ENCODE assay signal across 8 cellular contexts in genomic region chr14:39433452-39433813, GRCh38. TPM values are rescaled to one million over a fixed set of nuclear protein-coding genes. Genes with fewer than 3 reads are reported as not detected.
DNase-seq lines count a peak whose midpoint lies in the region; ATAC-seq, FAIRE-seq and TF ChIP-seq lines count a peak whose summit lies in the region.

No MANE protein-coding gene starts in this region.

- no peak for DNase-seq in HL-60 (ENCODE audit: low read depth in 1 of 2, low spot score in 1 of 2)
- DNase-seq in WTC11 (ENCODE audit: low spot score): no peak
- no peak for DNase-seq in glutamatergic neuron
- DNase-seq in D721Med (ENCODE audit: insufficient read length, low spot score): no peak
- DNase-seq in LoVo (ENCODE audit: low spot score): no peak
- no peak for DNase-seq in HPDE6-E6E7 (ENCODE audit: extremely low spot score)

- peaks cover 19 to 25% (median 25%) of the 10 kb centered on the region in 3 donors for H3K4me1 ChIP-seq in skeletal muscle tissue (ENCODE audit: control insufficient read depth in 3 of 3, insufficient read depth in 3 of 3, low read length in 3 of 3)

- CTCF ChIA-PET in WTC11 (lab: Charles Lee): interaction anchor here (0.6 to 1.3 kb wide), 7 partner anchors 13 to 1220 kb away, joined by 3 to 4 read pairs (median 3); partner anchors contain the start of gene SEC23A

- no peaks in the 10 kb centered on the region for H3K27me3 ChIP-seq in HL-60 (ENCODE audit: insufficient read depth, poor library complexity, severe bottlenecking)
- H3K27me3 ChIP-seq in skeletal muscle tissue (ENCODE audit: control insufficient read depth in 3 of 3, insufficient read depth in 3 of 3, low read length in 3 of 3): no peaks in the 10 kb centered on the region

- no peaks in the 10 kb centered on the region for H3K36me3 ChIP-seq in skeletal muscle tissue (ENCODE audit: control insufficient read depth in 3 of 3, insufficient read depth in 3 of 3, low read length in 3 of 3)

- H3K4me3 Mint-ChIP-seq in WTC11: peak overlapping the region; percentile 86
- peak overlapping the region; percentile 89 for H3K4me3 Mint-ChIP-seq in glutamatergic neuron (ENCODE audit: unreplicated experiment)

- POLR2A ChIA-PET in WTC11 (lab: Charles Lee): interaction anchor here (2.1 kb wide), 2 partner anchors 167 to 331 kb away, joined by 5 to 9 read pairs; no protein-coding TSS in a partner anchor

- H3K9me3 Mint-ChIP-seq in WTC11: no peaks in the 10 kb centered on the region
- H3K9me3 Mint-ChIP-seq in glutamatergic neuron (ENCODE audit: unreplicated experiment): peaks cover 11% of the 10 kb centered on the region

- no peaks in the 10 kb centered on the region for H3K9me3 ChIP-seq in skeletal muscle tissue (ENCODE audit: control insufficient read depth in 3 of 3, low read length in 3 of 3)

- H3K27ac Mint-ChIP-seq in WTC11 (peak overlapping the region; percentile 99), glutamatergic neuron (ENCODE audit: unreplicated experiment) (no peak overlapping the region)

- peak overlapping the region; percentile 85 to 90 (median 88) for H3K9ac ChIP-seq in skeletal muscle tissue (ENCODE audit: low read depth in 1 of 3, low read length in 3 of 3)

- H3K27ac ChIP-seq in HL-60 (replicated peaks) (no peak overlapping the region), skeletal muscle tissue (ENCODE audit: low read depth, low read length) (peak overlapping the region; percentile 97)

- no peak for ATAC-seq in WTC11
- ATAC-seq in GM21367 (IDR thresholded peaks at IDR 0.05; ENCODE audit: unreplicated experiment): no peak

- peak overlapping the region; percentile 91 for H3K4me3 ChIP-seq in HL-60 (replicated peaks; ENCODE audit: insufficient read depth, low read length)
- H3K4me3 ChIP-seq in skeletal muscle tissue (ENCODE audit: low read length in 3 of 3): peak overlapping the region; percentile 92 to 94 (median 94)

- H3K4me1 Mint-ChIP-seq in WTC11 (peaks cover 23% of the 10 kb centered on the region), glutamatergic neuron (ENCODE audit: low read depth, unreplicated experiment) (peaks cover 19% of the 10 kb centered on the region)

- no peak for FAIRE-seq in D721Med (lab: Jason Lieb, UNC)

- no peaks in the 10 kb centered on the region for H3K27me3 Mint-ChIP-seq in WTC11 (ENCODE audit: low read depth)
- peaks cover 3% of the 10 kb centered on the region for H3K27me3 Mint-ChIP-seq in glutamatergic neuron (ENCODE audit: unreplicated experiment)

- no peaks in the 10 kb centered on the region for H3K36me3 Mint-ChIP-seq in WTC11
- no peaks in the 10 kb centered on the region for H3K36me3 Mint-ChIP-seq in glutamatergic neuron (ENCODE audit: unreplicated experiment)

- TF ChIP-seq CTCF in HL-60 (IDR thresholded peaks at IDR 0.05; ENCODE audit: insufficient read depth, low read length) (no peak), WTC11 (IDR thresholded peaks at IDR 0.05) (no peak), glutamatergic neuron (IDR thresholded peaks at IDR 0.05; ENCODE audit: partially characterized antibody, unreplicated experiment) (no peak), D721Med (IDR thresholded peaks at IDR 0.05; ENCODE audit: insufficient read depth, missing control alignments) (no peak)

TF ChIP-seq in WTC11, 78 proteins besides CTCF, POLR2A, EP300 and RAD21:
- 0 out of 2 replicates have a peak, but pooled peaks have one; percentile 1 for TF ChIP-seq PREB (CRISPR knock-in tag; IDR thresholded peaks at IDR 0.05; ENCODE audit: borderline replicate concordance)
- TF ChIP-seq NFYB (CRISPR knock-in tag; conservative IDR thresholded peaks at IDR 0.05; ENCODE audit: low read depth): no peak
- no peak for TF ChIP-seq E2F1 (CRISPR knock-in tag; IDR thresholded peaks at IDR 0.05)

RNA-seq across cellular contexts. Expression of gene FBXO33, which starts 1.2 kb away (rescaled TPM):
- total RNA-seq in WTC11 (2021): 7.8 to 9.6 TPM (median 8.4 TPM) in 3 replicates
- total RNA-seq in glutamatergic neuron (ENCODE audit: unreplicated experiment): 4.7 TPM
- total RNA-seq in skeletal muscle tissue: 10.4 TPM
